In the genomic region with DNA sequence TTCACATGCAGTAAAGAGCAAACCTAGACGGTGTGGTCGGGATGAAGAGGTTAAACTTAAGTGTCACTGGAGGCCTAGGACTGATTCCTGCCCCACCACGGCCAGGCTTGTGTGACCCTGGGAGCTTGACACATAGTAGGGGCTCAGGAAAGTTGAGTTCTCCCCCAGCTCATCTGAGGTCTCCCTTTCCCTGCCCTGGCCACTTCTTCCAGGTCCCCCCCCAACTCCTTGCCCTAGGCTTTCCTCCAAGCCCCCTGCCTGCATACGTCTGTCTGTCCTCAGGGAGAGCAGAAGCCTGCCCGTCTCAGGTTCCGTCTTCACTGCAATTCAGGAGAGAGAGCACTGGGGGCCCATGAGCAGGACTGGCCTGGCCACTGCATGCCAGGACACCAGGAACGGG, we compare ENCODE assay signal across 16 cellular contexts.
"Had no signal": no experiment of that assay in that cellular context is flagged by ENCODE, and none has a peak within 500 bp of the region (broad histone marks: within the 10 kb centered on the region; RNA-seq: fewer than 3 reads in every experiment).

No MANE protein-coding gene starts in this region.

- H3K27ac ChIP-seq: colonic mucosa, hepatocyte, ovary, right atrium auricular region, testis, tibial nerve, upper lobe of right lung, vagina had no signal

- H3K4me1 ChIP-seq: colonic mucosa, right atrium auricular region, testis, tibial nerve, upper lobe of right lung, vagina had no signal

- H3K4me3 Mint-ChIP-seq: nephron; stimulated activated memory B cell treated with anti-CD40 and anti-IgM and Interleukin-4, amounts not matched to agents 10 μg/mL and 1 μg/mL and 100 μg/mL, for 72 hours; stimulated activated naive CD8-positive, alpha-beta T cell treated with anti-CD3 and anti-CD28 coated beads, Interleukin-15, Interleukin-2, amounts not matched to agents 100 ng/mL and 50 ng/mL, for 24 hours had no signal

- H3K4me3 ChIP-seq: colonic mucosa, hepatocyte, ovary, right atrium auricular region, smooth muscle cell, testis, tibial nerve, upper lobe of right lung, vagina had no signal

- H3K4me1 Mint-ChIP-seq: nephron; stimulated activated memory B cell treated with anti-CD40 and anti-IgM and Interleukin-4, amounts not matched to agents 10 μg/mL and 1 μg/mL and 100 μg/mL, for 72 hours had no signal

- H3K9me3 ChIP-seq: colonic mucosa, ovary, testis, upper lobe of right lung, vagina had no signal

- H3K36me3 ChIP-seq: colonic mucosa, ovary, right atrium auricular region, tibial nerve, upper lobe of right lung, vagina had no signal

- ATAC-seq: left colon; stimulated activated memory B cell treated with anti-CD40 and anti-IgM and Interleukin-4, amounts not matched to agents 10 μg/mL and 1 μg/mL and 100 μg/mL, for 72 hours; upper lobe of right lung had no signal

- H3K27me3 ChIP-seq: colonic mucosa, hepatocyte, ovary, right atrium auricular region, testis, upper lobe of right lung, vagina had no signal

- H3K36me3 Mint-ChIP-seq: stimulated activated memory B cell treated with anti-CD40 and anti-IgM and Interleukin-4, amounts not matched to agents 10 μg/mL and 1 μg/mL and 100 μg/mL, for 72 hours had no signal

- H3K27me3 Mint-ChIP-seq: stimulated activated naive CD8-positive, alpha-beta T cell treated with anti-CD3 and anti-CD28 coated beads, Interleukin-15, Interleukin-2, amounts not matched to agents 100 ng/mL and 50 ng/mL, for 24 hours had no signal

- DNase-seq: colonic mucosa; effector CD4-positive, alpha-beta T cell; foreskin melanocyte; left colon; ovary; stimulated activated CD4-positive, alpha-beta T cell treated with anti-CD3 and anti-CD28 coated beads, Interleukin-4, amount 100 ng/mL, for 24 hours; testis; upper lobe of right lung had no signal

- H2AFZ ChIP-seq: hepatocyte had no signal

- H3K27ac Mint-ChIP-seq: stimulated activated memory B cell treated with anti-CD40 and anti-IgM and Interleukin-4, amounts not matched to agents 10 μg/mL and 1 μg/mL and 100 μg/mL, for 72 hours; stimulated activated naive CD8-positive, alpha-beta T cell treated with anti-CD3 and anti-CD28 coated beads, Interleukin-15, Interleukin-2, amounts not matched to agents 100 ng/mL and 50 ng/mL, for 24 hours had no signal

- H3K79me2 ChIP-seq: hepatocyte had no signal

- H3K4me2 ChIP-seq: hepatocyte, smooth muscle cell had no signal
